ENCODE assay signal across 30 cellular contexts in the genomic region with DNA sequence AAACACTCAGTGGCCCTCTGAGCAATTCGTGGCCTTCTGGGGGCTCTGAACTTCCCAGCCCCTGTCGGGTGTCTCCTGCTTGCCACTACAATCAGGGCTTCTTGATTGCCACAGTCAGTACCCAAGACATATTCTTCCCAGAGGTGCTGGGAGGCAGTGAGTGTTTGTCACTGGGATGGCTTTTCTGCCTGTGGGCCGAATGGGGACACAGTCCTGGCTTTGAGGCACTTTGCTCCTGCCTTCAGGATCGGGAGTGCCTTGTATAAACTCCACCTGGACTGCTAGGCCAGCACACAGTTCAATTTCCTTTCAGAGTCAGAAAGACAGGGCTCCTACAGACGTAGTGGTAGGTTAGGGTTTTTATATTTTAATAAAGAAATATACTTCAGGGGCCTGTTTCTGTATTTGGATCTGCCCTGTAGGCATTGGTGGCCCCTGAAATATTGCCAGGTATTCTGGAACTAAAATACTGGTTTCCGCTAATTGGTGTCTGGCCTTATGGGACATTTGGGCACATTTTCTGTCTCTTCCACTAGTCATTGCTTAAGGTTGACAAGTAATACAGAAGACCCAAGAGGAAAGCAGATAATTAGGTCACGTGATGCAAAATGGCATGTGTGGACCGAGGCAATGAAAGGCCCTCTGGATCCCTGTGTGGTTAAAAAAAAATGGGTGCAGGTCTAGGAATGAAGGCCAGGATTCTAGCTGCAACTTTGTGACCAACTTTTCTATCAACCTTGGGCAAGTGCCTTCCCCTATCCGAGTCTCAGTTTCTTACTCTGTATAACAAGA.
"Had no signal": no experiment of that assay in that cellular context is flagged by ENCODE, and none has a peak within 500 bp of the region (broad histone marks: within the 10 kb centered on the region; RNA-seq: fewer than 3 reads in every experiment).

No MANE protein-coding gene starts in this region.

- H3K4me3 Mint-ChIP-seq: activated CD4-positive, alpha-beta memory T cell treated with anti-CD3 and anti-CD28 coated beads, Interleukin-2, amount 10 ng/mL, durations not matched to agents 7 days and 5 days; activated CD4-positive, alpha-beta T cell treated with anti-CD3 and anti-CD28 coated beads for 36 hours; activated CD4-positive, alpha-beta T cell treated with anti-CD3 and anti-CD28 coated beads, Interleukin-2, amount 10 ng/mL, durations not matched to agents 24 days and 14 days; activated naive CD8-positive, alpha-beta T cell; activated T-cell treated with anti-CD3 and anti-CD28 coated beads, Interleukin-2, amount 50 U/mL, for 24 hours; activated T-cell treated with anti-CD3 and anti-CD28 coated beads, Interleukin-2, amount 50 U/mL, for 72 hours; endodermal cell had no signal

- H3K36me3 Mint-ChIP-seq: activated naive CD8-positive, alpha-beta T cell had no signal

- H3K4me3 ChIP-seq: colonic mucosa, dorsolateral prefrontal cortex had no signal

- ATAC-seq: activated CD4-positive, alpha-beta T cell treated with anti-CD3 and anti-CD28 coated beads for 36 hours; activated T-cell treated with anti-CD3 and anti-CD28 coated beads, Interleukin-2, amount 50 U/mL, for 72 hours; esophagus mucosa had no signal

- FAIRE-seq: astrocyte, frontal cortex had no signal

- H3K27ac Mint-ChIP-seq: activated CD4-positive, alpha-beta memory T cell treated with anti-CD3 and anti-CD28 coated beads, Interleukin-2, amount 10 ng/mL, durations not matched to agents 7 days and 5 days; activated CD4-positive, alpha-beta T cell treated with anti-CD3 and anti-CD28 coated beads for 36 hours; activated CD4-positive, alpha-beta T cell treated with anti-CD3 and anti-CD28 coated beads, Interleukin-2, amount 10 ng/mL, durations not matched to agents 24 days and 14 days; activated naive CD8-positive, alpha-beta T cell; activated T-cell treated with anti-CD3 and anti-CD28 coated beads, Interleukin-2, amount 50 U/mL, for 24 hours; activated T-cell treated with anti-CD3 and anti-CD28 coated beads, Interleukin-2, amount 50 U/mL, for 72 hours; endodermal cell had no signal

- DNase-seq: activated CD4-positive, alpha-beta memory T cell treated with anti-CD3 and anti-CD28 coated beads, Interleukin-2, amount 10 ng/mL, durations not matched to agents 7 days and 5 days; activated CD4-positive, alpha-beta T cell treated with anti-CD3 and anti-CD28 coated beads for 36 hours; activated CD4-positive, alpha-beta T cell treated with anti-CD3 and anti-CD28 coated beads, Interleukin-2, amount 10 ng/mL, durations not matched to agents 24 days and 14 days; activated CD4-positive, alpha-beta T cell treated with anti-CD3 and anti-CD28 coated beads, Interleukin-2, amount 50 U/mL, for 4 hours; activated CD4-positive, CD25-positive, alpha-beta regulatory T cell; activated CD4-positive, CD25-positive, alpha-beta regulatory T cell treated with anti-CD3 and anti-CD28 coated beads, Interleukin-2, amount 50 U/mL, for 72 hours; activated CD8-positive, alpha-beta memory T cell treated with anti-CD3 and anti-CD28 coated beads, Interleukin-2, amount 50 U/mL, for 48 hours; activated effector memory CD4-positive, alpha-beta T cell treated with Interleukin-2 at 50 U/mL for 16 hours; activated gamma-delta T cell treated with Interleukin-2 at 50 U/mL for 16 hours; activated naive CD4-positive, alpha-beta T cell treated with anti-CD3 and anti-CD28 coated beads, Interleukin-2, amount 50 U/mL, for 16 hours; activated naive CD4-positive, alpha-beta T cell treated with Interleukin-2 at 50 U/mL for 16 hours; activated T-cell treated with anti-CD3 and anti-CD28 coated beads for 4 hours; activated T-cell treated with anti-CD3 and anti-CD28 coated beads, Interleukin-2, amount 50 U/mL, for 24 hours; activated T-cell treated with anti-CD3 and anti-CD28 coated beads, Interleukin-2, amount 50 U/mL, for 72 hours; amniotic stem cell; anterior cingulate cortex; brain microvascular endothelial cell; central memory CD4-positive, alpha-beta T cell; cerebellar nuclear complex; colonic mucosa; dorsolateral prefrontal cortex; effector memory CD4-positive, alpha-beta T cell; endodermal cell; foreskin fibroblast; head of caudate nucleus; T-helper 2 cell had no signal

- H3K27ac ChIP-seq: brain microvascular endothelial cell, colonic mucosa, dorsolateral prefrontal cortex had no signal

- H3K36me3 ChIP-seq: brain microvascular endothelial cell, colonic mucosa had no signal

- H3K9me3 ChIP-seq: colonic mucosa had no signal

- H3K4me1 ChIP-seq: colonic mucosa had no signal

- H3K27me3 Mint-ChIP-seq: activated CD4-positive, alpha-beta memory T cell treated with anti-CD3 and anti-CD28 coated beads, Interleukin-2, amount 10 ng/mL, durations not matched to agents 7 days and 5 days; activated CD4-positive, alpha-beta T cell treated with anti-CD3 and anti-CD28 coated beads for 36 hours; activated CD4-positive, alpha-beta T cell treated with anti-CD3 and anti-CD28 coated beads, Interleukin-2, amount 10 ng/mL, durations not matched to agents 24 days and 14 days had no signal

- H3K4me1 Mint-ChIP-seq: activated CD4-positive, alpha-beta memory T cell treated with anti-CD3 and anti-CD28 coated beads, Interleukin-2, amount 10 ng/mL, durations not matched to agents 7 days and 5 days; activated CD4-positive, alpha-beta T cell treated with anti-CD3 and anti-CD28 coated beads for 36 hours; activated CD4-positive, alpha-beta T cell treated with anti-CD3 and anti-CD28 coated beads, Interleukin-2, amount 10 ng/mL, durations not matched to agents 24 days and 14 days; endodermal cell had no signal

- H3K27me3 ChIP-seq: brain microvascular endothelial cell, colonic mucosa, dorsolateral prefrontal cortex had no signal

- H3K9me3 Mint-ChIP-seq: activated CD4-positive, alpha-beta memory T cell treated with anti-CD3 and anti-CD28 coated beads, Interleukin-2, amount 10 ng/mL, durations not matched to agents 7 days and 5 days; activated CD4-positive, alpha-beta T cell treated with anti-CD3 and anti-CD28 coated beads, Interleukin-2, amount 10 ng/mL, durations not matched to agents 24 days and 14 days; activated T-cell treated with anti-CD3 and anti-CD28 coated beads, Interleukin-2, amount 50 U/mL, for 24 hours; activated T-cell treated with anti-CD3 and anti-CD28 coated beads, Interleukin-2, amount 50 U/mL, for 72 hours; endodermal cell had no signal
